ENCODE assay signal across 8 cellular contexts in the genomic region with DNA sequence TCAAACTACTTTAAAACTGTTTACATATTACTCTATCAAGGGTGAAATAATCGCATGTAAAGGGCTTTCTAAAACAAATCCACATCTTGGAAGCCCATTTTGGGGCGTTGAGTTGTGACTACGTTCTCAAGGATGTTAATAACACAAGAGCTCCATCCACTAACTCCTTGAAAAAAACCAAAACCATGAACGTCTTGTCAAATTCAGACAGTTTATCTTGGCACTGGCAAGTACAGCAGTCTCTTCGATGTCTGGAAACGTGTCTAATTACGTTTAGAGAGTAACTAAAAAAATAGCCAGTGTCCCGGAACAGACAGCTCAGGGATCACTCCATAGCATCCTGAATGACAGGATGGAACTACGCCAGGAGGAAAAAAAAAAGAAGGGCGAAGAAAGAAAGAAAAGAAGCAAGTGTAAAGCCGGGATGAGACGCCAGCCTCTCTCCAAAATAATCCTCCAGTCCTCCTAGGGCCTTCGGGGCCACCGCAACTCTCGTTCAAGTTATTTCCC. TPM values are rescaled to one million over a fixed set of nuclear protein-coding genes. Genes with fewer than 3 reads are reported as not detected.
DNase-seq lines count a peak whose midpoint lies in the region; ATAC-seq lines count a peak whose summit lies in the region.

No MANE protein-coding gene starts in this region.

- peaks cover 8% of the 10 kb centered on the region for H3K4me1 ChIP-seq in iPS-18a (ENCODE audit: control insufficient read depth, low read depth, low read length)
- peaks cover 0 to 35% (median 23%) of the 10 kb centered on the region in 5 donors for H3K4me1 ChIP-seq in subcutaneous abdominal adipose tissue (ENCODE audit: control insufficient read depth in 5 of 5, insufficient read depth in 5 of 5, low read length in 5 of 5)

- no peak for ATAC-seq in activated naive CD4-positive, alpha-beta T cell treated with anti-CD3 and anti-CD28 coated beads, Interleukin-2, amount 50 U/mL, for 72 hours
- no peak for ATAC-seq in esophagus mucosa
- no peak for ATAC-seq in GM21360 (IDR thresholded peaks at IDR 0.05; ENCODE audit: unreplicated experiment)

- H3K9me3 ChIP-seq in iPS-18a (ENCODE audit: control insufficient read depth, low read depth, low read length) (no peaks in the 10 kb centered on the region), subcutaneous abdominal adipose tissue (ENCODE audit: control insufficient read depth in 5 of 5, low read length in 5 of 5) (no peaks in the 10 kb centered on the region)

- H3K27ac ChIP-seq in iPS-18a (ENCODE audit: low read length) (no peak overlapping the region), subcutaneous abdominal adipose tissue (ENCODE audit: low read depth, low read length) (peak overlapping the region; percentile 19)

- peak overlapping the region; percentile 90 for H3K4me3 Mint-ChIP-seq in activated CD4-positive, alpha-beta T cell treated with anti-CD3 and anti-CD28 coated beads, Interleukin-2, amount 10 ng/mL, durations not matched to agents 24 days and 14 days

- H3K9ac ChIP-seq in iPS-18a (ENCODE audit: low read length) (peak overlapping the region; percentile 55), subcutaneous abdominal adipose tissue (ENCODE audit: low read length in 5 of 5) (peak overlapping the region in 4 of 5 donors; percentile 64 to 79 (median 74))

- H3K36me3 Mint-ChIP-seq in activated CD4-positive, alpha-beta T cell treated with anti-CD3 and anti-CD28 coated beads, Interleukin-2, amount 10 ng/mL, durations not matched to agents 24 days and 14 days (ENCODE audit: low read depth), result no peaks in the 10 kb centered on the region
- H3K36me3 Mint-ChIP-seq in activated naive CD4-positive, alpha-beta T cell treated with anti-CD3 and anti-CD28 coated beads, Interleukin-2, amount 50 U/mL, for 72 hours, result peaks cover 0 to 6% of the 10 kb centered on the region in 2 donors

- H3K27me3 Mint-ChIP-seq in activated CD4-positive, alpha-beta T cell treated with anti-CD3 and anti-CD28 coated beads, Interleukin-2, amount 10 ng/mL, durations not matched to agents 24 days and 14 days, result peaks cover 34% of the 10 kb centered on the region

- H3K9me3 Mint-ChIP-seq in activated CD4-positive, alpha-beta T cell treated with anti-CD3 and anti-CD28 coated beads, Interleukin-2, amount 10 ng/mL, durations not matched to agents 24 days and 14 days, result no peaks in the 10 kb centered on the region
- H3K9me3 Mint-ChIP-seq in activated naive CD4-positive, alpha-beta T cell treated with anti-CD3 and anti-CD28 coated beads, Interleukin-2, amount 50 U/mL, for 72 hours, result no peaks in the 10 kb centered on the region

- H3K27ac Mint-ChIP-seq in activated CD4-positive, alpha-beta T cell treated with anti-CD3 and anti-CD28 coated beads, Interleukin-2, amount 10 ng/mL, durations not matched to agents 24 days and 14 days, result peak overlapping the region; percentile 72
- H3K27ac Mint-ChIP-seq in activated naive CD4-positive, alpha-beta T cell treated with anti-CD3 and anti-CD28 coated beads, Interleukin-2, amount 50 U/mL, for 72 hours, result peak overlapping the region; percentile 81 to 88

- H3K27me3 ChIP-seq in iPS-18a (ENCODE audit: control insufficient read depth, insufficient read depth, low read length), result peaks cover 10% of the 10 kb centered on the region
- H3K27me3 ChIP-seq in subcutaneous abdominal adipose tissue (ENCODE audit: control insufficient read depth in 5 of 5, insufficient read depth in 4 of 5, low read length in 5 of 5), result no peaks in the 10 kb centered on the region

- DNase-seq in activated CD4-positive, alpha-beta T cell treated with anti-CD3 and anti-CD28 coated beads, Interleukin-2, amount 10 ng/mL, durations not matched to agents 24 days and 14 days, result no peak
- DNase-seq in activated CD4-positive, alpha-beta T cell treated with anti-CD3 and anti-CD28 coated beads, Interleukin-2, amount 50 U/mL, for 48 hours, result no peak
- no peak for DNase-seq in activated naive CD4-positive, alpha-beta T cell treated with anti-CD3 and anti-CD28 coated beads, Interleukin-2, amount 50 U/mL, for 72 hours (ENCODE audit: low spot score in 2 of 2)
- DNase-seq in activated CD4-positive, CD25-positive, alpha-beta regulatory T cell (lab: John Stamatoyannopoulos, UW), result no peak

- H3K4me1 Mint-ChIP-seq in activated CD4-positive, alpha-beta T cell treated with anti-CD3 and anti-CD28 coated beads, Interleukin-2, amount 10 ng/mL, durations not matched to agents 24 days and 14 days, result peaks cover 17% of the 10 kb centered on the region

- no peaks in the 10 kb centered on the region for H3K36me3 ChIP-seq in iPS-18a (ENCODE audit: control insufficient read depth, low read depth, low read length)
- H3K36me3 ChIP-seq in subcutaneous abdominal adipose tissue (ENCODE audit: control insufficient read depth in 5 of 5, insufficient read depth in 5 of 5, low read length in 5 of 5), result no peaks in the 10 kb centered on the region

- intact Hi-C loops in activated CD4-positive, alpha-beta T cell treated with anti-CD3 and anti-CD28 coated beads, Interleukin-2, amount 10 ng/mL, durations not matched to agents 24 days and 14 days (cut with micrococcal nuclease), result loop anchor here (2.0 to 10.0 kb wide), 3 partner anchors 39 to 731 kb away; a partner anchor contains a TSS

- H3K4me3 ChIP-seq in iPS-18a (ENCODE audit: low read length) (peak overlapping the region; percentile 63), subcutaneous abdominal adipose tissue (ENCODE audit: low read depth in 1 of 5, low read length in 5 of 5) (peak overlapping the region; percentile 62 to 82 (median 77))

RNA-seq across cellular contexts. Expression of a gene that starts 1.0 kb away (rescaled TPM):
- total RNA-seq in activated CD4-positive, alpha-beta T cell treated with anti-CD3 and anti-CD28 coated beads, Interleukin-2, amount 10 ng/mL, durations not matched to agents 24 days and 14 days, result 12.4 and 12.9 TPM in 2 replicates
- 10 to 100 TPM; 12.4 to 13.6 TPM for total RNA-seq in activated naive CD4-positive, alpha-beta T cell treated with anti-CD3 and anti-CD28 coated beads, Interleukin-2, amount 50 U/mL, for 72 hours
- total RNA-seq in esophagus mucosa, result 55.0 TPM

RNA-seq across cellular contexts. Expression of a gene that starts 52.0 kb away (rescaled TPM):
- total RNA-seq in activated CD4-positive, alpha-beta T cell treated with anti-CD3 and anti-CD28 coated beads, Interleukin-2, amount 10 ng/mL, durations not matched to agents 24 days and 14 days, result 0.43 and 0.82 TPM in 2 replicates
- not detected for total RNA-seq in activated naive CD4-positive, alpha-beta T cell treated with anti-CD3 and anti-CD28 coated beads, Interleukin-2, amount 50 U/mL, for 72 hours
- 7.3 TPM for total RNA-seq in esophagus mucosa
